Comparison of ENCODE assay signal across 8 cellular contexts in the genomic region with DNA sequence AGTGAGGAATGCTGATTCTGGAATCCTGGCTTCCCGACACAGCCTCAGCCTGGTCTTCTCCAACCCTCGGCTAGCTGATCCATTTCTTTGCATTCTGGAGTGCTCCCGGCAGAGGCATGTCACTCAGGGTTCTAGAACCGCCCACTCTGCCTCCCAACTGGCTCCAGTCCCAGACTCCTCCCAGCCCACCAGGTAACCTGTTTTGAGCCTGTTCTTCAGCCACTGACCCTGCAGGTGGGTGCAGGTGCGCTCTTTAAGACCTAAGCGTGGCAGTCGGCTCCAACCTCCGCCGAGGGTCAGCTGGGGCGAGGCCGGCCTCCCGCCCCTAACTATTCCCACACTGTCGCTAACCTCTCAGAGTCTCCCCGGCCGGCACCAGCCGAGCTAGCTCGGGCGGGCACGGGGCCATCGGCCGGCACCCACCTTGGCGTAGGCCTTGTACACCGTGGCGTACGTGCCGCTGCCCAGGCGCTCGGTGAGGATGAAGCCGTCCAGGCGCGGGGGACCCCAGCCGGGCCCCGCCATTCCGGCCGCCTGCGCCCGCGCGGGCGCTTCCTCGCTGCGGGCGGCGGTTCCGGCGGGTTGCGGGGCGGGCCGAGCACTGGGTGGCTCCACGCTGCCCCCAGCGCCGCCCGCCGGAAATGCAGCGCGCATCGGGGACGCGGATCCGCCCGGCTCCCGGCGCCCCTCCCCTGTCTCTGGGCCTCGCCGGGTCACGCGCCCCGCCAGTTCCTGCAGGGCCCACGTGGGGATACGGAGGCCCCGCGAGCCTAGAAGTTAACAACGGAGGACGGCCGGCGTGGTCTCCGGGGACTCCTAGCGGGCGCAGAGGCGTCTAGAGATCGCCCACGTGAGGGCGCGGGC. TPM values are rescaled to one million over a fixed set of nuclear protein-coding genes. Genes with fewer than 3 reads are reported as not detected.
DNase-seq lines count a peak whose midpoint lies in the region; ATAC-seq and TF ChIP-seq lines count a peak whose summit lies in the region.

A gene with protein sequence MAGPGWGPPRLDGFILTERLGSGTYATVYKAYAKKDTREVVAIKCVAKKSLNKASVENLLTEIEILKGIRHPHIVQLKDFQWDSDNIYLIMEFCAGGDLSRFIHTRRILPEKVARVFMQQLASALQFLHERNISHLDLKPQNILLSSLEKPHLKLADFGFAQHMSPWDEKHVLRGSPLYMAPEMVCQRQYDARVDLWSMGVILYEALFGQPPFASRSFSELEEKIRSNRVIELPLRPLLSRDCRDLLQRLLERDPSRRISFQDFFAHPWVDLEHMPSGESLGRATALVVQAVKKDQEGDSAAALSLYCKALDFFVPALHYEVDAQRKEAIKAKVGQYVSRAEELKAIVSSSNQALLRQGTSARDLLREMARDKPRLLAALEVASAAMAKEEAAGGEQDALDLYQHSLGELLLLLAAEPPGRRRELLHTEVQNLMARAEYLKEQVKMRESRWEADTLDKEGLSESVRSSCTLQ (minus strand): TSS at position 576 of the 864 bp plus-strand sequence. CDS start 51 bp downstream, at position 525.

- in situ Hi-C loops in G401 (cut with HindIII; ENCODE audit: low sequenced_read_pairs) = loop anchor here (5.0 kb wide), 1 partner anchor 76 kb away; no protein-coding TSS in a partner anchor

- H2AFZ ChIP-seq in MM.1S (ENCODE audit: low read length) = peak within 1 kb of the TSS; percentile 99

- ATAC-seq in stimulated activated naive CD8-positive, alpha-beta T cell treated with anti-CD3 and anti-CD28 coated beads, Interleukin-15, amount 100 ng/mL, for 72 hours = peak; percentile 89

- no peaks in the 10 kb centered on the region for H3K9me3 Mint-ChIP-seq in nephron progenitor cell
- no peaks in the 10 kb centered on the region for H3K9me3 Mint-ChIP-seq in stimulated activated naive CD8-positive, alpha-beta T cell treated with anti-CD3 and anti-CD28 coated beads, Interleukin-15, amount 100 ng/mL, for 72 hours

- peak within 1 kb of the TSS; percentile 61; the same call in 1 of the 2 replicates for H3K27ac ChIP-seq in MM.1S (ENCODE audit: low read length)

- H3K4me3 ChIP-seq in MM.1S (ENCODE audit: low read length) = peak within 1 kb of the TSS; percentile 96

- peak within 1 kb of the TSS; percentile 81 for H3K9ac ChIP-seq in MM.1S (ENCODE audit: low read length)

- peak; percentile 51 for TF ChIP-seq CTCF in MM.1S (IDR thresholded peaks at IDR 0.05; ENCODE audit: low read length)
- TF ChIP-seq CTCF in nephron progenitor cell (IDR thresholded peaks at IDR 0.05) = peak; percentile 55

- H3K4me3 Mint-ChIP-seq in nephron progenitor cell = peak within 1 kb of the TSS; percentile 90
- H3K4me3 Mint-ChIP-seq in stimulated activated naive CD8-positive, alpha-beta T cell treated with anti-CD3 and anti-CD28 coated beads, Interleukin-15, amount 100 ng/mL, for 72 hours = peak within 1 kb of the TSS; percentile 90 to 95

- no peaks in the 10 kb centered on the region for H3K36me3 ChIP-seq in MM.1S (replicated peaks; ENCODE audit: insufficient read depth, low read length)

- no peaks in the 10 kb centered on the region for H3K27me3 ChIP-seq in MM.1S (replicated peaks; ENCODE audit: insufficient read depth, low read length)

- H3F3A ChIP-seq in MM.1S (ENCODE audit: insufficient read depth, low read length) = peaks cover 14% of the 10 kb centered on the region

- no peaks in the 10 kb centered on the region for H3K27me3 Mint-ChIP-seq in nephron progenitor cell (ENCODE audit: low read depth, poor library complexity)
- no peaks in the 10 kb centered on the region for H3K27me3 Mint-ChIP-seq in stimulated activated naive CD8-positive, alpha-beta T cell treated with anti-CD3 and anti-CD28 coated beads, Interleukin-15, amount 100 ng/mL, for 72 hours

- peaks cover 53% of the 10 kb centered on the region for H3K4me1 Mint-ChIP-seq in nephron progenitor cell
- H3K4me1 Mint-ChIP-seq in stimulated activated naive CD8-positive, alpha-beta T cell treated with anti-CD3 and anti-CD28 coated beads, Interleukin-15, amount 100 ng/mL, for 72 hours = peaks cover 53% of the 10 kb centered on the region

- peaks cover 16% of the 10 kb centered on the region for H3K36me3 Mint-ChIP-seq in nephron progenitor cell (ENCODE audit: low read depth)

- H3K4me1 ChIP-seq in MM.1S (ENCODE audit: low read length) = peaks cover 7% of the 10 kb centered on the region; the same call in 1 of the 2 replicates

- no peaks in the 10 kb centered on the region for H3K9me2 ChIP-seq in MM.1S (replicated peaks; ENCODE audit: insufficient read depth, low read length)

- peak; percentile 91 for DNase-seq in G401 (ENCODE audit: low spot score)
- DNase-seq in HCEC 1CT = peak; percentile 91
- DNase-seq in MM.1S = peak; percentile 91
- peak; percentile 63 for DNase-seq in SIG-M5 (lab: John Stamatoyannopoulos, UW)
- DNase-seq in activated gamma-delta T cell (lab: John Stamatoyannopoulos, UW) = peak; percentile 92
- peak; percentile 61 for DNase-seq in fibroblast of the conjunctiva (ENCODE audit: low read depth)
- peak; percentile 95 for DNase-seq in nephron progenitor cell
- DNase-seq in stimulated activated naive CD8-positive, alpha-beta T cell treated with anti-CD3 and anti-CD28 coated beads, Interleukin-15, amount 100 ng/mL, for 72 hours = peak; percentile 94 to 96

- no peaks in the 10 kb centered on the region for H4K20me1 ChIP-seq in MM.1S (ENCODE audit: insufficient read depth, low read length)

- H3K79me2 ChIP-seq in MM.1S (ENCODE audit: low read length) = peaks cover 25% of the 10 kb centered on the region

- peak within 1 kb of the TSS; percentile 92 for H3K27ac Mint-ChIP-seq in nephron progenitor cell
- H3K27ac Mint-ChIP-seq in stimulated activated naive CD8-positive, alpha-beta T cell treated with anti-CD3 and anti-CD28 coated beads, Interleukin-15, amount 100 ng/mL, for 72 hours = peak within 1 kb of the TSS; percentile 94

- no peaks in the 10 kb centered on the region for H3K9me3 ChIP-seq in MM.1S (replicated peaks; ENCODE audit: insufficient read depth, low read length)

- peak within 1 kb of the TSS; percentile 83 for H3K4me2 ChIP-seq in MM.1S (ENCODE audit: low read depth, low read length)

RNA-seq across cellular contexts. Expression of the gene that starts here (rescaled TPM):
- total RNA-seq in G401 (2014; rRNA removed; shearing (Covaris generic)) = 32.1 and 40.9 TPM in 2 replicates

Comparison
In these comparisons a context has a peak if more than half of its experiments do, and no peak if none do; other contexts are left out.
1. Peak in every context shown above with its lines: DNase-seq, ATAC-seq, H3K4me3 ChIP-seq and H3K27ac ChIP-seq.